In genomic region chr11:65523323-65523968, GRCh38 we compare ENCODE assay signal across 6 cellular contexts. TPM values are rescaled to one million over a fixed set of nuclear protein-coding genes. Genes with fewer than 3 reads are reported as not detected.
DNase-seq lines count a peak whose midpoint lies in the region; ATAC-seq and TF ChIP-seq lines count a peak whose summit lies in the region.
"Not testable (repeated sequence)": the region's sequence is repeated elsewhere in the genome, so short reads cannot be mapped to it uniquely, and the experiment has no call there.

No MANE protein-coding gene starts in this region.

- peak; percentile 20 for ATAC-seq in activated T-helper 17 cell treated with anti-CD3 and anti-CD28 coated beads, Interleukin-2, amount 50 U/mL, for 72 hours (replicated peaks)
- not testable (repeated sequence) for ATAC-seq in effector memory CD8-positive, alpha-beta T cell (replicated peaks)

- H2BK5ac ChIP-seq in mesendoderm (ENCODE audit: low read length), result not testable (repeated sequence)

- H4K20me1 ChIP-seq in BLaER1, result peaks cover 20% of the 10 kb centered on the region
- H4K20me1 ChIP-seq in OCI-LY7 (ENCODE audit: insufficient read depth, low read length), result not testable (repeated sequence)
- peaks cover 37% of the 10 kb centered on the region for H4K20me1 ChIP-seq in smooth muscle cell (ENCODE audit: low read depth)

- H3K18ac ChIP-seq in mesendoderm (ENCODE audit: low read length), result not testable (repeated sequence)

- not testable (repeated sequence) for H4K8ac ChIP-seq in mesendoderm (ENCODE audit: low read depth, low read length)

- H3K4me2 ChIP-seq in BLaER1 (peak overlapping the region; percentile 95), OCI-LY7 (ENCODE audit: low read length) (peak overlapping the region; percentile 30; the same call in 1 of the 2 replicates), smooth muscle cell (peak overlapping the region; percentile 77)
- H3K4me2 ChIP-seq in mesendoderm (ENCODE audit: low read length), result not testable (repeated sequence)

- WGBS in mesendoderm (ENCODE audit: extremely low coverage, insufficient coverage, low lambda C conversion rate), result no CpG with 5 or more reads among the region's 13 CpGs
- 50% methylated on average over 13 of the region's 13 CpGs for WGBS in smooth muscle cell (ENCODE audit: low lambda C conversion rate)

- H3K4ac ChIP-seq in mesendoderm (ENCODE audit: low read depth, low read length), result not testable (repeated sequence)

- BruUV-seq in OCI-LY7 (replicated peaks; lab: Mats Ljungman, UMichigan), result not testable (repeated sequence)

- H3K56ac ChIP-seq in mesendoderm (ENCODE audit: low read length), result peak overlapping the region; percentile 49

- H3K9me3 ChIP-seq in BLaER1; OCI-LY7 (ENCODE audit: low read length); smooth muscle cell (replicated peaks; ENCODE audit: low read depth): not testable (repeated sequence)

- peak overlapping the region; percentile 16; the same call in 1 of the 2 replicates for H2AFZ ChIP-seq in OCI-LY7 (ENCODE audit: low read length)
- not testable (repeated sequence) for H2AFZ ChIP-seq in smooth muscle cell (ENCODE audit: low read depth)

- H3K4me3 ChIP-seq in BLaER1 (peak overlapping the region; percentile 45), smooth muscle cell (peak overlapping the region; percentile 36)
- H3K4me3 ChIP-seq in OCI-LY7 (ENCODE audit: low read depth, low read length, poor library complexity, severe bottlenecking); mesendoderm (ENCODE audit: low read length): not testable (repeated sequence)

- not testable (repeated sequence) for H3K9me2 ChIP-seq in OCI-LY7 (ENCODE audit: insufficient read depth, low read length)

- H3K36me3 Mint-ChIP-seq in activated T-helper 17 cell treated with anti-CD3 and anti-CD28 coated beads, Interleukin-2, amount 50 U/mL, for 72 hours (ENCODE audit: low read depth), result peaks cover 26% of the 10 kb centered on the region
- H3K36me3 Mint-ChIP-seq in effector memory CD8-positive, alpha-beta T cell (ENCODE audit: insufficient read depth), result not testable (repeated sequence)

- not testable (repeated sequence) for H2BK120ac ChIP-seq in mesendoderm (ENCODE audit: low read depth, low read length)

- H3K27me3 ChIP-seq in BLaER1; mesendoderm (ENCODE audit: insufficient read depth, low read length, poor library complexity); smooth muscle cell (ENCODE audit: low read depth): not testable (repeated sequence)

- DNase-seq in OCI-LY7 (ENCODE audit: low spot score); effector memory CD8-positive, alpha-beta T cell; mesendoderm; smooth muscle cell (lab: John Stamatoyannopoulos, UW; ENCODE audit: unreplicated experiment): not testable (repeated sequence)

- H3F3A ChIP-seq in smooth muscle cell (ENCODE audit: low read depth), result peaks cover 30% of the 10 kb centered on the region

- H3K36me3 ChIP-seq in BLaER1, result peaks cover 25% of the 10 kb centered on the region
- not testable (repeated sequence) for H3K36me3 ChIP-seq in OCI-LY7 (ENCODE audit: insufficient read depth, low read length); mesendoderm (ENCODE audit: control insufficient read depth, insufficient read depth, low read length); smooth muscle cell (ENCODE audit: low read depth)

- peak overlapping the region; percentile 88 for H3K27ac Mint-ChIP-seq in activated T-helper 17 cell treated with anti-CD3 and anti-CD28 coated beads, Interleukin-2, amount 50 U/mL, for 72 hours
- H3K27ac Mint-ChIP-seq in effector memory CD8-positive, alpha-beta T cell, result peak overlapping the region in 1 of 2 donors; percentile 27

- peak overlapping the region; percentile 89 for H3K4me3 Mint-ChIP-seq in activated T-helper 17 cell treated with anti-CD3 and anti-CD28 coated beads, Interleukin-2, amount 50 U/mL, for 72 hours
- peak overlapping the region; percentile 25 to 42 for H3K4me3 Mint-ChIP-seq in effector memory CD8-positive, alpha-beta T cell

- H3K79me2 ChIP-seq in OCI-LY7 (ENCODE audit: insufficient read depth, low read depth, low read length); mesendoderm (ENCODE audit: control insufficient read depth, insufficient read depth, low read length): not testable (repeated sequence)
- peaks cover 34% of the 10 kb centered on the region for H3K79me2 ChIP-seq in smooth muscle cell (ENCODE audit: low read depth)

- not testable (repeated sequence) for H3K23ac ChIP-seq in mesendoderm (ENCODE audit: low read length)

- H4K5ac ChIP-seq in mesendoderm (ENCODE audit: low read length), result not testable (repeated sequence)

- H3K79me1 ChIP-seq in mesendoderm (ENCODE audit: low read length), result not testable (repeated sequence)

- not testable (repeated sequence) for TF ChIP-seq CTCF in OCI-LY7 (conservative IDR thresholded peaks at IDR 0.05; ENCODE audit: low read length); smooth muscle cell (IDR thresholded peaks at IDR 0.05; ENCODE audit: borderline replicate concordance, insufficient read depth, poor library complexity, severe bottlenecking)

- not testable (repeated sequence) for H3K27me3 Mint-ChIP-seq in activated T-helper 17 cell treated with anti-CD3 and anti-CD28 coated beads, Interleukin-2, amount 50 U/mL, for 72 hours; effector memory CD8-positive, alpha-beta T cell

- not testable (repeated sequence) for H2BK15ac ChIP-seq in mesendoderm (replicated peaks; ENCODE audit: low read depth)

- POLR2A ChIA-PET in OCI-LY7 (lab: Charles Lee), result not testable (repeated sequence)

- H3K4me1 ChIP-seq in BLaER1 (peaks cover 61% of the 10 kb centered on the region), OCI-LY7 (ENCODE audit: insufficient read depth, low read length, poor library complexity, severe bottlenecking) (peaks cover 22% of the 10 kb centered on the region), smooth muscle cell (ENCODE audit: low read depth) (peaks cover 34% of the 10 kb centered on the region)
- not testable (repeated sequence) for H3K4me1 ChIP-seq in mesendoderm (ENCODE audit: control insufficient read depth, low read depth, low read length)

- peak overlapping the region; percentile 62 for H3K9ac ChIP-seq in BLaER1
- not testable (repeated sequence) for H3K9ac ChIP-seq in mesendoderm (ENCODE audit: low read length); smooth muscle cell (ENCODE audit: low read depth)

- peak overlapping the region; percentile 62 for H3K27ac ChIP-seq in BLaER1
- H3K27ac ChIP-seq in OCI-LY7 (ENCODE audit: low read depth, low read length, poor library complexity, severe bottlenecking); mesendoderm (ENCODE audit: low read depth, low read length): not testable (repeated sequence)
- H3K27ac ChIP-seq in smooth muscle cell (ENCODE audit: low read depth), result peak overlapping the region; percentile 48

- H3K4me1 Mint-ChIP-seq in activated T-helper 17 cell treated with anti-CD3 and anti-CD28 coated beads, Interleukin-2, amount 50 U/mL, for 72 hours, result peaks cover 29% of the 10 kb centered on the region
- H3K4me1 Mint-ChIP-seq in effector memory CD8-positive, alpha-beta T cell (ENCODE audit: low read depth in 2 of 2), result peaks cover 21 to 23% of the 10 kb centered on the region in 2 donors

- CTCF ChIA-PET in OCI-LY7 (lab: Charles Lee; ENCODE audit: unreplicated experiment), result not testable (repeated sequence)

- H3K9me3 Mint-ChIP-seq in activated T-helper 17 cell treated with anti-CD3 and anti-CD28 coated beads, Interleukin-2, amount 50 U/mL, for 72 hours; effector memory CD8-positive, alpha-beta T cell: not testable (repeated sequence)

- intact Hi-C loops in OCI-LY7 (cut with micrococcal nuclease; ENCODE audit: unreplicated experiment), result not testable (repeated sequence)

- peak overlapping the region; percentile 36 for H2AK5ac ChIP-seq in mesendoderm (ENCODE audit: low read length)

RNA-seq across cellular contexts. Expression of gene SCYL1, which starts 1.4 kb away (rescaled TPM):
- 43.2 and 56.8 TPM in 2 replicates for total RNA-seq in OCI-LY7 (2014; rRNA removed; shearing (Covaris generic))
- total RNA-seq in OCI-LY7 (2022), result 62.9 and 70.0 TPM in 2 replicates
- 10 to 100 TPM; 80.4 to 86.8 TPM for total RNA-seq in activated T-helper 17 cell treated with anti-CD3 and anti-CD28 coated beads, Interleukin-2, amount 50 U/mL, for 72 hours
- 50.0 TPM for polyA plus RNA-seq in mesendoderm (2013, experiment 1 of 2)
- polyA plus RNA-seq in mesendoderm (2013, experiment 2 of 2), result 51.8 TPM
- total RNA-seq in smooth muscle cell, result 66.6 and 90.8 TPM in 2 replicates
- polyA plus RNA-seq in smooth muscle cell, result 108 and 123 TPM in 2 replicates

RNA-seq across cellular contexts. Expression of gene MALAT1, which starts 24.6 kb away (rescaled TPM):
- total RNA-seq in OCI-LY7 (2014; rRNA removed; shearing (Covaris generic)), result 3,446 and 3,598 TPM in 2 replicates
- total RNA-seq in OCI-LY7 (2022), result 5,974 and 7,097 TPM in 2 replicates
- over 10,000 TPM in 1 of 2 donors, 1,000 to 10,000 TPM in 1; 5,547 to 22,796 TPM for total RNA-seq in activated T-helper 17 cell treated with anti-CD3 and anti-CD28 coated beads, Interleukin-2, amount 50 U/mL, for 72 hours
- 112 TPM for polyA plus RNA-seq in mesendoderm (2013, experiment 1 of 2)
- polyA plus RNA-seq in mesendoderm (2013, experiment 2 of 2), result 116 TPM
- total RNA-seq in smooth muscle cell, result 7,019 and 7,386 TPM in 2 replicates
- polyA plus RNA-seq in smooth muscle cell, result 6,158 and 16,096 TPM in 2 replicates

RNA-seq across cellular contexts. Expression of gene LTBP3, which starts 34.7 kb away (rescaled TPM):
- total RNA-seq in OCI-LY7 (2014; rRNA removed; shearing (Covaris generic)), result 11.2 and 17.4 TPM in 2 replicates
- total RNA-seq in OCI-LY7 (2022) (10.0 and 13.8 TPM in 2 replicates), smooth muscle cell (33.6 TPM in 2 replicates)
- total RNA-seq in activated T-helper 17 cell treated with anti-CD3 and anti-CD28 coated beads, Interleukin-2, amount 50 U/mL, for 72 hours, result 100 to 1,000 TPM in 1 of 2 donors, 10 to 100 TPM in 1; 54.3 to 124 TPM
- polyA plus RNA-seq in mesendoderm (2013, experiment 1 of 2), result 4.6 TPM
- 3.8 TPM for polyA plus RNA-seq in mesendoderm (2013, experiment 2 of 2)
- polyA plus RNA-seq in smooth muscle cell, result 46.4 and 53.9 TPM in 2 replicates

RNA-seq across cellular contexts. Expression of gene ZNRD2, which starts 46.8 kb away (rescaled TPM):
- total RNA-seq in OCI-LY7 (2014; rRNA removed; shearing (Covaris generic)), result 37.7 and 60.4 TPM in 2 replicates
- total RNA-seq in OCI-LY7 (2022) (35.9 and 43.4 TPM in 2 replicates), smooth muscle cell (45.9 and 55.5 TPM in 2 replicates)
- 10 to 100 TPM; 30.3 to 49.4 TPM for total RNA-seq in activated T-helper 17 cell treated with anti-CD3 and anti-CD28 coated beads, Interleukin-2, amount 50 U/mL, for 72 hours
- polyA plus RNA-seq in mesendoderm (2013, experiment 1 of 2), result 110 TPM
- polyA plus RNA-seq in mesendoderm (2013, experiment 2 of 2), result 113 TPM
- polyA plus RNA-seq in smooth muscle cell, result 105 and 108 TPM in 2 replicates

RNA-seq across cellular contexts. Expression of gene FAM89B, which starts 48.9 kb away (rescaled TPM):
- 16.1 and 26.4 TPM in 2 replicates for total RNA-seq in OCI-LY7 (2014; rRNA removed; shearing (Covaris generic))
- total RNA-seq in OCI-LY7 (2022), result 17.9 and 25.3 TPM in 2 replicates
- total RNA-seq in activated T-helper 17 cell treated with anti-CD3 and anti-CD28 coated beads, Interleukin-2, amount 50 U/mL, for 72 hours, result 10 to 100 TPM; 39.0 to 42.2 TPM
- 17.5 TPM for polyA plus RNA-seq in mesendoderm (2013, experiment 1 of 2)
- 17.1 TPM for polyA plus RNA-seq in mesendoderm (2013, experiment 2 of 2)
- 51.4 and 63.9 TPM in 2 replicates for total RNA-seq in smooth muscle cell
- 174 TPM in 2 replicates for polyA plus RNA-seq in smooth muscle cell
